1 cellular context compared by ENCODE assay signal in the genomic region with DNA sequence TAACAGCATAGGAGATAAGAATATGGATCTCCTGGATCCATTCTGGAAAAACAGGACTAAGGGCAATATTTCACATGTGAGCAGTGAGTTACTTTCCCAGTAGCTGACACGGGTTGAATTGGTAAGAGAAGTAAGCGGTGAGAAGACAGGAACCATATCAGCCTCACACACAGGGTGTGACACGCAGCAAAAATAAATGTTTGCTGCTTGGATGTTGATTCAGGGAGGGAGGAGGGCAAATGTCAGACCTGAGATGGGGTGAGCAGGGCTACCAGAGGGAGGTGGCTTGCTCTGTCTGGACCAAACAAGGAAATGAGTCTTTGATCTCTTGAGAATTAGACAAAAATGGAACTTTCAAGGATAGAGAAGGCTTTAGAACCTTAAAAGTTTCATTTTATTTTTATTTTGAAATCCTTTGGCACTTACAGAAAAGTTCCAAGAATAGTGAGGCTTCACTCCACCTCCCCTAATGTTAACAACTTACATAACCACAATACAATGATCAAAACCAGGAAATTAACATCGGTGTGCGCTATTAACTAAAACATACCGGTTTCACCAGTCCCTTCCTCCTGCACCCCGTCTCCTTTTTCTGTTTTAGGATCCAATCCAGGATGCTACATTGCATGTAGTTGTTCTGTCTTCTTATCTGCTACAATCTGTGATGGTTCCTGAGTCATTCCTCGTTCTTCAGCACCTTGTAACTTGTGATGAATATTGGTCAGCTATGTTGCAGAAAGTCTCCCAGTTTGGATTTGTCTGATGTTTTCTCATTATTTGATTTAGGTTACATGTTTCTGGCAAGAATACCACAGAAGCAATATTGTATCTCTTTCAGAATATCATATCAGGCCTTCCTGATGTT.
TF ChIP-seq lines count a peak whose summit lies in the region.

No MANE protein-coding gene starts in this region.

TF ChIP-seq in SK-N-SH, 30 proteins besides CTCF, POLR2A, EP300 and RAD21:
- TF ChIP-seq TCF12 (IDR thresholded peaks at IDR 0.05) (peak; percentile 14; the same call in 1 of the 2 replicates), JUND (IDR thresholded peaks at IDR 0.05) (0 out of 2 replicates have a peak, but pooled peaks have one; percentile 25), REST (IDR thresholded peaks at IDR 0.05; ENCODE audit: low read depth, low read length) (no peak)
- TF ChIP-seq, protein P1, sequence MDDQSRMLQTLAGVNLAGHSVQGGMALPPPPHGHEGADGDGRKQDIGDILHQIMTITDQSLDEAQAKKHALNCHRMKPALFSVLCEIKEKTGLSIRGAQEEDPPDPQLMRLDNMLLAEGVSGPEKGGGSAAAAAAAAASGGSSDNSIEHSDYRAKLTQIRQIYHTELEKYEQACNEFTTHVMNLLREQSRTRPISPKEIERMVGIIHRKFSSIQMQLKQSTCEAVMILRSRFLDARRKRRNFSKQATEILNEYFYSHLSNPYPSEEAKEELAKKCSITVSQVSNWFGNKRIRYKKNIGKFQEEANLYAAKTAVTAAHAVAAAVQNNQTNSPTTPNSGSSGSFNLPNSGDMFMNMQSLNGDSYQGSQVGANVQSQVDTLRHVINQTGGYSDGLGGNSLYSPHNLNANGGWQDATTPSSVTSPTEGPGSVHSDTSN (IDR thresholded peaks at IDR 0.05) = peak; percentile 35; the same call in 1 of the 2 replicates
